ENCODE assay signal across 9 cellular contexts in genomic region chr7:2417981-2418481, GRCh38. TPM values are rescaled to one million over a fixed set of nuclear protein-coding genes. Genes with fewer than 3 reads are reported as not detected.
DNase-seq lines count a peak whose midpoint lies in the region; ATAC-seq and TF ChIP-seq lines count a peak whose summit lies in the region.
"Had no signal": no experiment of that assay in that cellular context is flagged by ENCODE, and none has a peak within 500 bp of the region (broad histone marks: within the 10 kb centered on the region; RNA-seq: fewer than 3 reads in every experiment).

No MANE protein-coding gene starts in this region.

- no peak for TF ChIP-seq CTCF in ovary (IDR thresholded peaks at IDR 0.05)

- H3K4me3 ChIP-seq in ovary = no peak overlapping the region
- H3K4me3 ChIP-seq: lung had no signal

- H3K27me3 Mint-ChIP-seq in activated CD4-positive, alpha-beta T cell treated with anti-CD3 and anti-CD28 coated beads, Interleukin-2, amount 10 ng/mL, durations not matched to agents 7 days and 5 days = no peaks in the 10 kb centered on the region

- CTCF ChIA-PET in activated CD4-positive, alpha-beta T cell treated with anti-CD3 and anti-CD28 coated beads, Interleukin-2, amount 10 ng/mL, durations not matched to agents 7 days and 5 days (lab: Charles Lee) = interaction anchor here (1.2 kb wide), 1 partner anchor 12 kb away, joined by 4 read pairs; no protein-coding TSS in a partner anchor

- intact Hi-C loops in ovary (cut with DNase I) = no loop called here

- H3K27me3 ChIP-seq in ovary = no peaks in the 10 kb centered on the region

- H3K9me3 ChIP-seq in ovary = no peaks in the 10 kb centered on the region

- H3K36me3 ChIP-seq in ovary = no peaks in the 10 kb centered on the region

- DNase-seq in G401 (ENCODE audit: low spot score) (peak; percentile 78), renal cortical epithelial cell (ENCODE audit: low read depth) (peak; percentile 36), ovary (no peak), SW 1271 (lab: John Stamatoyannopoulos, UW) (no peak), H4 (ENCODE audit: low spot score) (no peak)
- peak; percentile 48 for DNase-seq in activated CD4-positive, alpha-beta T cell treated with anti-CD3 and anti-CD28 coated beads, Interleukin-2, amount 10 ng/mL, durations not matched to agents 7 days and 5 days
- DNase-seq in central memory CD4-positive, alpha-beta T cell = peak; percentile 47

- ATAC-seq in HG02973 (IDR thresholded peaks at IDR 0.05; ENCODE audit: unreplicated experiment) = no peak

- H3K27ac Mint-ChIP-seq in activated CD4-positive, alpha-beta T cell treated with anti-CD3 and anti-CD28 coated beads, Interleukin-2, amount 10 ng/mL, durations not matched to agents 7 days and 5 days = peak overlapping the region; percentile 75

- no peak for TF ChIP-seq EP300 in ovary (IDR thresholded peaks at IDR 0.05)

- peaks cover 44% of the 10 kb centered on the region for H3K4me1 Mint-ChIP-seq in activated CD4-positive, alpha-beta T cell treated with anti-CD3 and anti-CD28 coated beads, Interleukin-2, amount 10 ng/mL, durations not matched to agents 7 days and 5 days

- H3K9me3 Mint-ChIP-seq in activated CD4-positive, alpha-beta T cell treated with anti-CD3 and anti-CD28 coated beads, Interleukin-2, amount 10 ng/mL, durations not matched to agents 7 days and 5 days = no peaks in the 10 kb centered on the region

- H3K36me3 Mint-ChIP-seq in activated CD4-positive, alpha-beta T cell treated with anti-CD3 and anti-CD28 coated beads, Interleukin-2, amount 10 ng/mL, durations not matched to agents 7 days and 5 days (ENCODE audit: low read depth) = peaks cover 30% of the 10 kb centered on the region

- POLR2A ChIA-PET in activated CD4-positive, alpha-beta T cell treated with anti-CD3 and anti-CD28 coated beads, Interleukin-2, amount 10 ng/mL, durations not matched to agents 7 days and 5 days (lab: Charles Lee) = interaction anchor here (0.5 kb wide), 1 partner anchor 142 kb away, joined by 8 read pairs; no protein-coding TSS in a partner anchor

- in situ Hi-C loops in G401 (cut with HindIII; ENCODE audit: low sequenced_read_pairs) = no loop called here

- no peaks in the 10 kb centered on the region for H3K4me1 ChIP-seq in ovary (ENCODE audit: insufficient read depth)

- TF ChIP-seq POLR2A in ovary (IDR thresholded peaks at IDR 0.05) = no peak

- WGBS in ovary, 3 donors = 77 to 79% (median 77%) methylated on average over 15 of the region's 15 CpGs

- H3K4me3 Mint-ChIP-seq in activated CD4-positive, alpha-beta T cell treated with anti-CD3 and anti-CD28 coated beads, Interleukin-2, amount 10 ng/mL, durations not matched to agents 7 days and 5 days = peak overlapping the region; percentile 26

- no peak overlapping the region for H3K27ac ChIP-seq in ovary

RNA-seq across cellular contexts. Expression of gene CHST12, which starts 14.6 kb away (rescaled TPM):
- total RNA-seq in G401 (2014; rRNA removed; shearing (Covaris generic)) = 13.5 and 20.7 TPM in 2 replicates
- 10 to 100 TPM; 40.7 to 44.8 TPM for total RNA-seq in activated CD4-positive, alpha-beta T cell treated with anti-CD3 and anti-CD28 coated beads, Interleukin-2, amount 10 ng/mL, durations not matched to agents 7 days and 5 days
- total RNA-seq in renal cortical epithelial cell (2.1 and 15.1 TPM in 2 replicates), ovary (10 to 100 TPM in 6 of 7 donors, 1 to 10 TPM in 1; 7.8 to 21.7 (median 12.6) TPM)
- 10 to 100 TPM in 1 of 2 donors, 1 to 10 TPM in 1; 3.9 to 16.5 TPM for polyA plus RNA-seq in ovary
- total RNA-seq in H4 (2014; rRNA removed; shearing (Covaris generic)) = 18.8 and 20.6 TPM in 2 replicates

RNA-seq across cellular contexts. Expression of gene GRIFIN, which starts 58.2 kb away (rescaled TPM):
- not detected in 2 replicates for total RNA-seq in G401 (2014; rRNA removed; shearing (Covaris generic))
- not detected for total RNA-seq in activated CD4-positive, alpha-beta T cell treated with anti-CD3 and anti-CD28 coated beads, Interleukin-2, amount 10 ng/mL, durations not matched to agents 7 days and 5 days
- total RNA-seq in renal cortical epithelial cell (not detected in 2 replicates), ovary (not detected)
- polyA plus RNA-seq in ovary = not detected
- not detected in 2 replicates for total RNA-seq in H4 (2014; rRNA removed; shearing (Covaris generic))
- total RNA-seq: lung had no signal
- polyA plus RNA-seq: lung had no signal

Comparison
In these comparisons a context has a peak if more than half of its experiments do, and no peak if none do; other contexts are left out.
1. DNase-seq: peak in G401 (single experiment), activated CD4-positive, alpha-beta T cell treated with anti-CD3 and anti-CD28 coated beads, Interleukin-2, amount 10 ng/mL, durations not matched to agents 7 days and 5 days (single experiment), central memory CD4-positive, alpha-beta T cell (single experiment) and renal cortical epithelial cell (single experiment); none in ovary (0 of 5), SW 1271 (0 of 2) and H4 (single experiment).